8 cellular contexts compared by ENCODE assay signal in genomic region chr14:53955234-53955556, GRCh38. TPM values are rescaled to one million over a fixed set of nuclear protein-coding genes. Genes with fewer than 3 reads are reported as not detected.
DNase-seq lines count a peak whose midpoint lies in the region; ATAC-seq, FAIRE-seq and TF ChIP-seq lines count a peak whose summit lies in the region.

No MANE protein-coding gene starts in this region.

- H3K4me1 Mint-ChIP-seq in neural progenitor cell: peaks cover 41% of the 10 kb centered on the region

- H3K79me2 ChIP-seq in H1 (ENCODE audit: control insufficient read depth in 1 of 2, insufficient read depth in 2 of 2, low read length in 2 of 2): no peaks in the 10 kb centered on the region
- peaks cover 49% of the 10 kb centered on the region for H3K79me2 ChIP-seq in neural progenitor cell (ENCODE audit: low read depth)

- H4K8ac ChIP-seq in H1 (ENCODE audit: extremely low read depth, insufficient read depth, low read length): no peak overlapping the region

- POLR2A ChIA-PET in BJ (lab: Charles Lee): no interaction called here
- POLR2A ChIA-PET in H1 (lab: Charles Lee; ENCODE audit: partially characterized antibody): interaction anchor here (1.9 to 5.3 kb wide), 3 partner anchors 8 to 11 kb away, joined by 7 to 29 read pairs (median 14); no protein-coding TSS in a partner anchor

- H4K20me1 ChIP-seq in H1 (replicated peaks in 1 of 2; ENCODE audit: control insufficient read depth in 1 of 2, insufficient read depth in 2 of 2, low read length in 2 of 2): no peaks in the 10 kb centered on the region
- peaks cover 30% of the 10 kb centered on the region for H4K20me1 ChIP-seq in neural progenitor cell (ENCODE audit: low read depth)

- H3K4me1 ChIP-seq in H1 (replicated peaks in 1 of 4; ENCODE audit: control insufficient read depth in 3 of 4, insufficient read depth in 4 of 4, low read length in 3 of 4): peaks cover 4 to 6% (median 5%) of the 10 kb centered on the region in 4 experiments; a peak in 6 of 7 replicates
- peaks cover 28% of the 10 kb centered on the region for H3K4me1 ChIP-seq in neural progenitor cell

- peak overlapping the region; percentile 88; the same call in 1 of the 2 replicates for H3K18ac ChIP-seq in H1 (ENCODE audit: extremely low read depth, low read length)

- peaks cover 47% of the 10 kb centered on the region for H3K23me2 ChIP-seq in H1 (ENCODE audit: low read depth, low read length)

- H3K27me3 ChIP-seq in BJ (ENCODE audit: control insufficient read depth, insufficient read depth, low read length): peaks cover 6% of the 10 kb centered on the region
- peaks cover 20 to 68% (median 61%) of the 10 kb centered on the region in 4 experiments for H3K27me3 ChIP-seq in H1 (replicated peaks in 1 of 4; ENCODE audit: control insufficient read depth in 3 of 4, extremely low read depth in 1 of 4, insufficient read depth in 3 of 4, low read length in 3 of 4)
- peaks cover 98% of the 10 kb centered on the region for H3K27me3 ChIP-seq in neural progenitor cell

- WGBS in H1 (ENCODE audit: extremely low coverage in 1 of 2, insufficient coverage in 1 of 2, insufficient read length in 1 of 2, insufficient replicate concordance in 2 of 2, low coverage in 1 of 2, low lambda C conversion rate in 2 of 2, missing lambda C conversion rate in 1 of 2), 2 experiments: 2% methylated on average over 16 of the region's 16 CpGs; no CpG with 5 or more reads in 1 of the 2 experiments

- no peak overlapping the region for H2BK5ac ChIP-seq in H1 (ENCODE audit: low read depth, low read length)

- no peaks in the 10 kb centered on the region for H3K9me3 Mint-ChIP-seq in neural progenitor cell

- peak overlapping the region; percentile 53 for H3K27ac Mint-ChIP-seq in neural progenitor cell

- no peak overlapping the region for H3K14ac ChIP-seq in H1 (ENCODE audit: insufficient read length)

- H3K56ac ChIP-seq in H1 (replicated peaks; ENCODE audit: insufficient read length, low read depth, low read length): no peak overlapping the region

- no peak overlapping the region for H4K5ac ChIP-seq in H1 (ENCODE audit: insufficient read length, low read depth, low read length)

- no peaks in the 10 kb centered on the region for H3K79me1 ChIP-seq in H1 (ENCODE audit: low read depth, low read length)

- H3K36me3 ChIP-seq in BJ (ENCODE audit: control insufficient read depth, insufficient read depth, low read length) (peaks cover 5% of the 10 kb centered on the region; the same call in 1 of the 2 replicates), H1 (ENCODE audit: control insufficient read depth in 2 of 4, insufficient read depth in 4 of 4, low read length in 3 of 4) (peaks cover 0 to 5% (median 1%) of the 10 kb centered on the region in 4 experiments; a peak in 2 of 8 replicates), neural progenitor cell (no peaks in the 10 kb centered on the region)

- no peaks in the 10 kb centered on the region for H3K9me3 ChIP-seq in H1 (ENCODE audit: insufficient read depth in 2 of 2, low read depth in 1 of 2, low read length in 1 of 2)
- H3K9me3 ChIP-seq in neural progenitor cell (ENCODE audit: low read depth): no peaks in the 10 kb centered on the region

- H2BK20ac ChIP-seq in H1 (ENCODE audit: low read length): no peak overlapping the region

- ATAC-seq in GM19328 (IDR thresholded peaks at IDR 0.05; ENCODE audit: unreplicated experiment): no peak
- ATAC-seq in GM19467 (IDR thresholded peaks at IDR 0.05; ENCODE audit: unreplicated experiment): no peak

- peaks cover 15% of the 10 kb centered on the region for H3K36me3 Mint-ChIP-seq in neural progenitor cell

- no peak for TF ChIP-seq CTCF in BJ (IDR thresholded peaks at IDR 0.05; ENCODE audit: insufficient read depth, low read depth, low read length)
- no peak for TF ChIP-seq CTCF in H1 (IDR thresholded peaks at IDR 0.05; ENCODE audit: control extremely low read depth in 1 of 3, insufficient read depth in 1 of 3, low read depth in 1 of 3, low read length in 3 of 3)
- TF ChIP-seq CTCF in neural progenitor cell (IDR thresholded peaks at IDR 0.05): no peak

- 0 out of 2 replicates have a peak overlapping the region, but pooled peaks have one; percentile 58 for H2AFZ ChIP-seq in H1 (ENCODE audit: low read length)
- peak overlapping the region; percentile 45 for H2AFZ ChIP-seq in neural progenitor cell (replicated peaks)

- H2AK5ac ChIP-seq in H1 (ENCODE audit: low read depth, low read length): no peak overlapping the region

- no peak overlapping the region; the same call in 1 of the 2 replicates for H2BK15ac ChIP-seq in H1 (ENCODE audit: low read length)

- H3K4me3 Mint-ChIP-seq in neural progenitor cell: peak overlapping the region; percentile 95

- H3K4me3 ChIP-seq in BJ (ENCODE audit: low read depth, low read length): peak overlapping the region; percentile 57
- H3K4me3 ChIP-seq in H1 (ENCODE audit: extremely low read depth in 1 of 4, insufficient read depth in 2 of 4, low read depth in 3 of 4, low read length in 4 of 4): peak overlapping the region; percentile 54 to 86 (median 78)
- H3K4me3 ChIP-seq in neural progenitor cell: peak overlapping the region; percentile 63

- no peak overlapping the region for H4K91ac ChIP-seq in H1 (replicated peaks; ENCODE audit: insufficient read length, low read length)

- H3K27ac ChIP-seq in H1 (ENCODE audit: low read depth, low read length): no peak overlapping the region
- no peak overlapping the region for H3K27ac ChIP-seq in neural progenitor cell

- H2BK12ac ChIP-seq in H1 (ENCODE audit: low read depth, low read length): 0 out of 2 replicates have a peak overlapping the region, but pooled peaks have one; percentile 62

- no peak for TF ChIP-seq POLR2A in H1 (IDR thresholded peaks at IDR 0.05; ENCODE audit: control extremely low read depth in 1 of 2, low read depth in 2 of 2, low read length in 2 of 2)

- peaks cover 29% of the 10 kb centered on the region for H3F3A ChIP-seq in neural progenitor cell (ENCODE audit: low read depth)

- FAIRE-seq in H1 (lab: Jason Lieb, UNC): no peak

- H3K27me3 Mint-ChIP-seq in neural progenitor cell (ENCODE audit: insufficient read depth, low read depth): peaks cover 56% of the 10 kb centered on the region

- no peak for TF ChIP-seq RAD21 in H1 (IDR thresholded peaks at IDR 0.05 in 1 of 2, conservative IDR thresholded peaks at IDR 0.05 in 1 of 2; ENCODE audit: low read depth in 2 of 2, low read length in 2 of 2)

- no peak for TF ChIP-seq EP300 in H1 (IDR thresholded peaks at IDR 0.05; ENCODE audit: borderline replicate concordance in 1 of 2, low read depth in 2 of 2, low read length in 2 of 2)

- H2BK120ac ChIP-seq in H1 (replicated peaks; ENCODE audit: low read depth, low read length): no peak overlapping the region

- DNase-seq in BJ (ENCODE audit: low read depth): no peak
- peak; percentile 44 for DNase-seq in LoVo (ENCODE audit: low spot score)
- no peak for DNase-seq in H1 (ENCODE audit: low read depth in 1 of 2, low spot score in 2 of 2)
- no peak for DNase-seq in neural progenitor cell (ENCODE audit: low spot score)
- DNase-seq in NCI-H1694 treated with DMSO at 0.1 percent for 48 hours (lab: John Stamatoyannopoulos, UW): no peak
- DNase-seq in stimulated activated CD4-positive, alpha-beta T cell treated with anti-CD3 and anti-CD28 coated beads, Interleukin-2, amount 100 ng/mL, for 48 hours: no peak

- no peak overlapping the region for H3K23ac ChIP-seq in H1 (ENCODE audit: insufficient read length)

- H3K4ac ChIP-seq in H1 (replicated peaks; ENCODE audit: insufficient read length, low read depth, low read length): no peak overlapping the region

- H3K9ac ChIP-seq in H1 (replicated peaks in 1 of 4; ENCODE audit: extremely low read depth in 1 of 4, low read depth in 3 of 4, low read length in 3 of 4) (no peak overlapping the region), neural progenitor cell (no peak overlapping the region)

- H3K4me2 ChIP-seq in H1 (ENCODE audit: insufficient read depth in 1 of 2, low read depth in 2 of 2, low read length in 2 of 2): peak overlapping the region; percentile 94 to 99
- H3K4me2 ChIP-seq in neural progenitor cell: peak overlapping the region; percentile 87

- CTCF ChIA-PET in BJ (lab: Yijun Ruan, JAX): interaction anchor here (1.1 to 1.9 kb wide), 6 partner anchors 9 to 392 kb away, joined by 3 to 9 read pairs (median 4); no protein-coding TSS in a partner anchor
- CTCF ChIA-PET in H1 (lab: Charles Lee; ENCODE audit: partially characterized antibody): interaction anchor here (0.5 to 3.7 kb wide), 8 partner anchors 8 to 393 kb away, joined by 3 to 14 read pairs (median 5); no protein-coding TSS in a partner anchor

TF ChIP-seq in H1, 55 proteins besides CTCF, POLR2A, EP300 and RAD21:
- TF ChIP-seq KDM1A (IDR thresholded peaks at IDR 0.05; ENCODE audit: borderline replicate concordance, low read length) (no peak), EZH2 (IDR thresholded peaks at IDR 0.05; ENCODE audit: low read depth, low read length, severe bottlenecking) (peak; percentile 21)

RNA-seq across cellular contexts. Expression of gene BMP4, which starts 1.4 kb away (rescaled TPM):
- polyA plus RNA-seq in BJ (2011; rRNA removed) (9.3 and 10.1 TPM in 2 replicates), H1 (2011; rRNA removed) (2.3 and 4.2 TPM in 2 replicates)
- 6.4 and 7.0 TPM in 2 replicates for polyA minus RNA-seq in BJ (2011; rRNA and poly(A)+ RNA removed)
- total RNA-seq in H1 (2021; fragmentation: NEBNext Ultra II Directional; extraction: Animal tissue kit (Norgen Biotek cat#: 25700)): 5.4 and 5.9 TPM in 2 replicates
- polyA plus RNA-seq in H1 (2011; cell fraction: cytosol; rRNA removed): 3.7 TPM
- polyA plus RNA-seq in H1 (2011; cell fraction: nucleus; rRNA removed): 3.4 TPM
- polyA plus RNA-seq in H1 (2012, experiment 1 of 2): 2.7 to 4.9 TPM (median 3.5 TPM) in 4 replicates
- 3.0 TPM for polyA plus RNA-seq in H1 (2012, experiment 2 of 2)
- polyA plus RNA-seq in H1 (2013, experiment 1 of 2): 4.2 TPM
- polyA plus RNA-seq in H1 (2013, experiment 2 of 2): 4.5 TPM
- 2.0 and 3.6 TPM in 2 replicates for polyA minus RNA-seq in H1 (2011; rRNA and poly(A)+ RNA removed)
- 3.2 TPM for polyA minus RNA-seq in H1 (2011; cell fraction: cytosol; rRNA and poly(A)+ RNA removed)
- 3.0 TPM for polyA minus RNA-seq in H1 (2011; cell fraction: nucleus; rRNA and poly(A)+ RNA removed)
- total RNA-seq in neural progenitor cell (ENCODE audit: low replicate concordance): 11.0 and 18.4 TPM in 2 replicates
